In genomic region chr2:23506460-23507266, GRCh38 we compare ENCODE assay signal across 14 cellular contexts.
DNase-seq lines count a peak whose midpoint lies in the region; ATAC-seq and TF ChIP-seq lines count a peak whose summit lies in the region.
"Had no signal": no experiment of that assay in that cellular context is flagged by ENCODE, and none has a peak within 500 bp of the region (broad histone marks: within the 10 kb centered on the region; RNA-seq: fewer than 3 reads in every experiment).

No MANE protein-coding gene starts in this region.

- H3K36me3 ChIP-seq in rectal smooth muscle tissue (ENCODE audit: control insufficient read depth, insufficient read depth, low read length) = no peaks in the 10 kb centered on the region
- H3K36me3 ChIP-seq: spleen had no signal

- H3K9ac ChIP-seq in rectal smooth muscle tissue (ENCODE audit: low read length) = no peak overlapping the region

- TF ChIP-seq CTCF in HL-60 (IDR thresholded peaks at IDR 0.05; ENCODE audit: insufficient read depth, low read length) (no peak), fibroblast of pulmonary artery (IDR thresholded peaks at IDR 0.05; ENCODE audit: low read length, missing control alignments) (no peak)

- H3K27me3 ChIP-seq in HL-60 (ENCODE audit: insufficient read depth, poor library complexity, severe bottlenecking) = no peaks in the 10 kb centered on the region
- no peaks in the 10 kb centered on the region for H3K27me3 ChIP-seq in rectal smooth muscle tissue (ENCODE audit: control insufficient read depth, insufficient read depth, low read length)

- no peak overlapping the region for H3K27ac ChIP-seq in HL-60 (replicated peaks)
- peak overlapping the region; percentile 29 for H3K27ac ChIP-seq in rectal smooth muscle tissue (ENCODE audit: low read depth, low read length)
- H3K27ac ChIP-seq: coronary artery, spleen had no signal

- ATAC-seq in GM21825 (IDR thresholded peaks at IDR 0.05; ENCODE audit: unreplicated experiment) = no peak

- DNase-seq in HL-60 (ENCODE audit: low read depth in 1 of 2, low spot score in 1 of 2) (peak; percentile 59 to 69), NOMO-1 treated with dmso at 0.1 percent for 144 hours (lab: John Stamatoyannopoulos, UW; ENCODE audit: unreplicated experiment) (peak; percentile 40), fibroblast of pulmonary artery (ENCODE audit: low read depth) (peak; percentile 33), NCI-H128 (lab: John Stamatoyannopoulos, UW; ENCODE audit: unreplicated experiment) (no peak)
- no peak for DNase-seq in activated T-cell treated with anti-CD3 and anti-CD28 coated beads, Interleukin-2, amount 50 U/mL, for 1 hour
- DNase-seq: activated CD4-positive, alpha-beta T cell treated with anti-CD3 and anti-CD28 coated beads for 1 hour; activated gamma-delta T cell treated with Interleukin-2 at 50 U/mL for 16 hours; NCI-H1105; NCI-H748 treated with DMSO at 0.1 percent for 48 hours; SHP77; spleen had no signal

- H3K4me1 ChIP-seq in rectal smooth muscle tissue (ENCODE audit: control insufficient read depth, insufficient read depth, low read length) = peaks cover 14% of the 10 kb centered on the region

- H3K4me3 ChIP-seq in HL-60 (replicated peaks; ENCODE audit: insufficient read depth, low read length) = no peak overlapping the region
- no peak overlapping the region for H3K4me3 ChIP-seq in fibroblast of pulmonary artery (replicated peaks; ENCODE audit: low read depth, low read length)
- H3K4me3 ChIP-seq in rectal smooth muscle tissue (ENCODE audit: low read length) = no peak overlapping the region
- H3K4me3 ChIP-seq: coronary artery, spleen had no signal

Comparison
In these comparisons a context has a peak if more than half of its experiments do, and no peak if none do; other contexts are left out.
1. DNase-seq: peak in HL-60 (2 of 2), NOMO-1 treated with dmso at 0.1 percent for 144 hours (single experiment) and fibroblast of pulmonary artery (single experiment); none in activated T-cell treated with anti-CD3 and anti-CD28 coated beads, Interleukin-2, amount 50 U/mL, for 1 hour (single experiment) and NCI-H128 (single experiment).